Comparison of ENCODE assay signal across 15 cellular contexts in the genomic region with DNA sequence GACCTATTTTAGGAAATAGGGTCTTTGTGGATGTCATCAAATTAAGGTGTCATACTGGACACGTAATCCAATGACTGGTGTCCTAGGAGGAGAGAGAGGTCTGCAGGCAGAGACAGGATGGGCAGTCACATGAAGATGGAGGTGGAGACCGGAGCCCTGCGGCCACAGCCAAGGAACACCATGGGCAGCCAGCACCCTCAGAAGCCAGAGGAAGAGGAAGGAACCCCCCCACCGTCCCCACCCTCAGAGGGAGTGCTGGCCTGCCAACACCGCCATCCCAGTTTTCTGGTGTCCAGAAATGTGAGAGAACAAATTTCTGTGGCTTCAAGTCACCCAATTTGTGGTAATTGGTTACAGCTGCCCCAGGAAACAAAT.
"Had no signal": no experiment of that assay in that cellular context is flagged by ENCODE, and none has a peak within 500 bp of the region (broad histone marks: within the 10 kb centered on the region; RNA-seq: fewer than 3 reads in every experiment).

No MANE protein-coding gene starts in this region.

- H3K27me3 ChIP-seq: thyroid gland had no signal

- H3K4me3 ChIP-seq: thyroid gland had no signal

- DNase-seq: activated CD4-positive, alpha-beta T cell treated with anti-CD3 and anti-CD28 coated beads, Interleukin-2, amount 50 U/mL, for 1 hour; activated CD4-positive, CD25-positive, alpha-beta regulatory T cell treated with anti-CD3 and anti-CD28 coated beads, Interleukin-2, amount 50 U/mL, for 72 hours; activated gamma-delta T cell; activated naive CD4-positive, alpha-beta T cell treated with anti-CD3 and anti-CD28 coated beads, Interleukin-2, amount 50 U/mL, for 16 hours; activated naive CD8-positive, alpha-beta T cell treated with anti-CD3 and anti-CD28 coated beads, Interleukin-2, amount 50 U/mL, for 24 hours; effector CD8-positive, alpha-beta T cell; hippocampal formation; nephron progenitor cell; stimulated activated CD4-positive, alpha-beta T cell treated with anti-CD3 and anti-CD28 coated beads, Interleukin-12 subunit alpha, Interleukin-12 subunit beta, amount 100 ng/mL, for 4 hours; stimulated activated CD4-positive, alpha-beta T cell treated with anti-CD3 and anti-CD28 coated beads, Interleukin-4, amount 100 ng/mL, for 4 hours; substantia nigra had no signal

- H3K36me3 Mint-ChIP-seq: memory B cell had no signal

- H3K4me1 Mint-ChIP-seq: activated naive CD8-positive, alpha-beta T cell treated with anti-CD3 and anti-CD28 coated beads, Interleukin-2, amount 50 U/mL, for 24 hours had no signal

- H3K9me3 Mint-ChIP-seq: nephron progenitor cell; stimulated activated naive CD8-positive, alpha-beta T cell treated with anti-CD3 and anti-CD28 coated beads, Interleukin-15, Interleukin-2, amounts not matched to agents 100 ng/mL and 50 ng/mL, for 24 hours had no signal

- H3K9me3 ChIP-seq: thyroid gland had no signal

- H3K4me3 Mint-ChIP-seq: activated naive CD8-positive, alpha-beta T cell treated with anti-CD3 and anti-CD28 coated beads, Interleukin-2, amount 50 U/mL, for 24 hours; dendritic cell treated with granulocyte-macrophage colony-stimulating factor and Interleukin-4, amounts not matched to agents 40 ng/mL and 50 ng/mL, for 4 days; memory B cell; nephron progenitor cell; stimulated activated naive CD8-positive, alpha-beta T cell treated with anti-CD3 and anti-CD28 coated beads, Interleukin-15, Interleukin-2, amounts not matched to agents 100 ng/mL and 50 ng/mL, for 24 hours had no signal

- H3K27ac ChIP-seq: thyroid gland had no signal

- H3K36me3 ChIP-seq: thyroid gland had no signal

- H3K27me3 Mint-ChIP-seq: dendritic cell treated with granulocyte-macrophage colony-stimulating factor and Interleukin-4, amounts not matched to agents 40 ng/mL and 50 ng/mL, for 4 days had no signal

- H3K27ac Mint-ChIP-seq: activated naive CD8-positive, alpha-beta T cell treated with anti-CD3 and anti-CD28 coated beads, Interleukin-2, amount 50 U/mL, for 24 hours; dendritic cell treated with granulocyte-macrophage colony-stimulating factor and Interleukin-4, amounts not matched to agents 40 ng/mL and 50 ng/mL, for 4 days; memory B cell; nephron progenitor cell; stimulated activated naive CD8-positive, alpha-beta T cell treated with anti-CD3 and anti-CD28 coated beads, Interleukin-15, Interleukin-2, amounts not matched to agents 100 ng/mL and 50 ng/mL, for 24 hours had no signal
